ENCODE assay signal across 18 cellular contexts in genomic region chr3:108887137-108887536, GRCh38.
DNase-seq lines count a peak whose midpoint lies in the region; ATAC-seq and TF ChIP-seq lines count a peak whose summit lies in the region.
"Had no signal": no experiment of that assay in that cellular context is flagged by ENCODE, and none has a peak within 500 bp of the region (broad histone marks: within the 10 kb centered on the region; RNA-seq: fewer than 3 reads in every experiment).

No MANE protein-coding gene starts in this region.

- no peak overlapping the region for H3K9ac ChIP-seq in SK-N-SH
- H3K9ac ChIP-seq: BLaER1 treated with 17β-estradiol and CSF1 and Interleukin-3, amounts not matched to agents 10 nM and 100 nM; GM23248 had no signal

- H3K36me3 ChIP-seq in SK-N-SH (replicated peaks in 1 of 2; ENCODE audit: control insufficient read depth in 1 of 2, insufficient read depth in 2 of 2, low read length in 1 of 2), result no peaks in the 10 kb centered on the region
- H3K36me3 ChIP-seq: BLaER1 treated with 17β-estradiol and CSF1 and Interleukin-3, amounts not matched to agents 10 nM and 100 nM had no signal

- no peaks in the 10 kb centered on the region for H3K79me2 ChIP-seq in SK-N-SH (ENCODE audit: insufficient read depth)

- H3K9me3 ChIP-seq in SK-N-SH, result no peaks in the 10 kb centered on the region
- H3K9me3 ChIP-seq: BLaER1 treated with 17β-estradiol and CSF1 and Interleukin-3, amounts not matched to agents 10 nM and 100 nM had no signal

- no peak overlapping the region for H3K4me3 ChIP-seq in SK-N-SH (ENCODE audit: low read depth in 2 of 2, low read length in 1 of 2)
- H3K4me3 ChIP-seq: BLaER1 treated with 17β-estradiol and CSF1 and Interleukin-3, amounts not matched to agents 10 nM and 100 nM; GM12878; GM23248 had no signal

- peak; percentile 44 for DNase-seq in SK-N-SH
- DNase-seq in NCI-H146 (lab: John Stamatoyannopoulos, UW), result peak; percentile 94
- DNase-seq in SK-N-DZ (ENCODE audit: low spot score), result peak; percentile 62
- DNase-seq in hippocampal formation (lab: John Stamatoyannopoulos, UW), result no peak
- DNase-seq in T-helper 9 cell, result no peak
- DNase-seq: 8988T; CD8-positive, alpha-beta T cell; DMS 273 treated with DMSO at 0.1 percent for 48 hours; DMS53; DND-41; EL; GM23248; HCEC 1CT had no signal

- TF ChIP-seq EP300 in SK-N-SH (IDR thresholded peaks at IDR 0.05; ENCODE audit: borderline replicate concordance in 1 of 2, low read depth in 1 of 2, low read length in 1 of 2), result peak in 1 of 2 experiments; percentile 73; a peak in 2 of 4 replicates

- H3F3A ChIP-seq in SK-N-SH (replicated peaks; ENCODE audit: insufficient read depth), result no peaks in the 10 kb centered on the region

- ATAC-seq in SK-N-SH treated with all-trans-retinoic acid at 6 μM for 48 hours (no peak), GM21423 (IDR thresholded peaks at IDR 0.05; ENCODE audit: unreplicated experiment) (no peak)
- ATAC-seq: CD8-positive, alpha-beta T cell; GM12878 had no signal

- H3K27ac ChIP-seq in SK-N-SH (ENCODE audit: low read depth in 2 of 2, low read length in 1 of 2), result peak overlapping the region in 1 of 2 experiments; percentile 30; a peak in 2 of 4 replicates
- H3K27ac ChIP-seq: BLaER1 treated with 17β-estradiol and CSF1 and Interleukin-3, amounts not matched to agents 10 nM and 100 nM; GM23248; HL-60 had no signal

- no peaks in the 10 kb centered on the region for H4K20me1 ChIP-seq in SK-N-SH (ENCODE audit: insufficient read depth)
- H4K20me1 ChIP-seq: BLaER1 treated with 17β-estradiol and CSF1 and Interleukin-3, amounts not matched to agents 10 nM and 100 nM had no signal

- CTCF ChIA-PET in SK-N-SH (lab: Yijun Ruan, JAX), result interaction anchor here (0.9 to 1.9 kb wide), 3 partner anchors 11 to 225 kb away, joined by 3 to 9 read pairs (median 5); no protein-coding TSS in a partner anchor

- no peaks in the 10 kb centered on the region for H3K27me3 ChIP-seq in SK-N-SH (ENCODE audit: insufficient read depth)
- H3K27me3 ChIP-seq: BLaER1 treated with 17β-estradiol and CSF1 and Interleukin-3, amounts not matched to agents 10 nM and 100 nM had no signal

- H3K4me2 ChIP-seq in SK-N-SH, result no peak overlapping the region
- H3K4me2 ChIP-seq: BLaER1 treated with 17β-estradiol and CSF1 and Interleukin-3, amounts not matched to agents 10 nM and 100 nM had no signal

- WGBS in SK-N-SH (ENCODE audit: low lambda C conversion rate), result 27% methylated on average over 4 of the region's 4 CpGs

- H2AFZ ChIP-seq in SK-N-SH (ENCODE audit: low read depth), result no peak overlapping the region
- H2AFZ ChIP-seq: GM23248 had no signal

- no peak for TF ChIP-seq CTCF in SK-N-SH (IDR thresholded peaks at IDR 0.05)

- TF ChIP-seq RAD21 in SK-N-SH (IDR thresholded peaks at IDR 0.05; ENCODE audit: low read length), result 0 out of 2 replicates have a peak, but pooled peaks have one; percentile 5

- no peaks in the 10 kb centered on the region for H3K9me2 ChIP-seq in SK-N-SH

- POLR2A ChIA-PET in SK-N-SH (lab: Yijun Ruan, JAX), result no interaction called here

- H3K4me1 ChIP-seq in SK-N-SH (ENCODE audit: control insufficient read depth in 1 of 2, insufficient read depth in 2 of 2, low read depth in 1 of 2, low read length in 1 of 2), result no peaks in the 10 kb centered on the region; a peak in 1 of 4 replicates
- H3K4me1 ChIP-seq: BLaER1 treated with 17β-estradiol and CSF1 and Interleukin-3, amounts not matched to agents 10 nM and 100 nM had no signal

TF ChIP-seq in SK-N-SH, 30 proteins besides CTCF, POLR2A, EP300 and RAD21:
- no peak for TF ChIP-seq NFIC (IDR thresholded peaks at IDR 0.05; ENCODE audit: borderline replicate concordance)
- TF ChIP-seq MXI1 (IDR thresholded peaks at IDR 0.05; ENCODE audit: low read depth, low read length), result peak; percentile 38; the same call in 1 of the 2 replicates
- TF ChIP-seq GATA2 (CRISPR knock-in tag; IDR thresholded peaks at IDR 0.05), result peak; percentile 90
- no peak for TF ChIP-seq GABPA (IDR thresholded peaks at IDR 0.05; ENCODE audit: low read depth)
- TF ChIP-seq RCOR1 (IDR thresholded peaks at IDR 0.05; ENCODE audit: low read length), result peak; percentile 25; the same call in 1 of the 2 replicates

TF ChIP-seq in SK-N-SH treated with all-trans-retinoic acid at 6 μM for 48 hours, 23 proteins besides CTCF, POLR2A, EP300 and RAD21 (continues in another document):
- TF ChIP-seq ZFP3 (CRISPR knock-in tag; IDR thresholded peaks at IDR 0.05), result no peak
- no peak for TF ChIP-seq ISL1 (CRISPR knock-in tag; IDR thresholded peaks at IDR 0.05)
- TF ChIP-seq POU6F1 (CRISPR knock-in tag; IDR thresholded peaks at IDR 0.05; ENCODE audit: borderline replicate concordance, low read depth), result no peak
- TF ChIP-seq RARB (CRISPR knock-in tag; IDR thresholded peaks at IDR 0.05), result no peak
- no peak for TF ChIP-seq OSR1 (CRISPR knock-in tag; IDR thresholded peaks at IDR 0.05)
- TF ChIP-seq CSDC2 (CRISPR knock-in tag; IDR thresholded peaks at IDR 0.05), result no peak
- no peak for TF ChIP-seq ZNF70 (CRISPR knock-in tag; IDR thresholded peaks at IDR 0.05)
- TF ChIP-seq ARNTL (CRISPR knock-in tag; IDR thresholded peaks at IDR 0.05; ENCODE audit: borderline replicate concordance, low read depth), result no peak
- no peak for TF ChIP-seq TOX (CRISPR knock-in tag; IDR thresholded peaks at IDR 0.05; ENCODE audit: borderline replicate concordance)
- TF ChIP-seq TSHZ2 (CRISPR knock-in tag; IDR thresholded peaks at IDR 0.05), result no peak
- no peak for TF ChIP-seq PPARA (CRISPR knock-in tag; IDR thresholded peaks at IDR 0.05; ENCODE audit: borderline replicate concordance)
- TF ChIP-seq ZC3H10 (CRISPR knock-in tag; IDR thresholded peaks at IDR 0.05), result no peak
- TF ChIP-seq ZNF565 (CRISPR knock-in tag; conservative IDR thresholded peaks at IDR 0.05; ENCODE audit: low read depth), result no peak
- TF ChIP-seq CSRNP3 (CRISPR knock-in tag; IDR thresholded peaks at IDR 0.05), result no peak
- no peak for TF ChIP-seq ZFP30 (CRISPR knock-in tag; IDR thresholded peaks at IDR 0.05)
- TF ChIP-seq ZNF8 (CRISPR knock-in tag; IDR thresholded peaks at IDR 0.05), result no peak

Comparison
In these comparisons a context has a peak if more than half of its experiments do, and no peak if none do; other contexts are left out.
1. DNase-seq: peak in SK-N-SH (single experiment), NCI-H146 (single experiment) and SK-N-DZ (single experiment); none in hippocampal formation (0 of 2) and T-helper 9 cell (single experiment).